28 cellular contexts compared by ENCODE assay signal in the genomic region with DNA sequence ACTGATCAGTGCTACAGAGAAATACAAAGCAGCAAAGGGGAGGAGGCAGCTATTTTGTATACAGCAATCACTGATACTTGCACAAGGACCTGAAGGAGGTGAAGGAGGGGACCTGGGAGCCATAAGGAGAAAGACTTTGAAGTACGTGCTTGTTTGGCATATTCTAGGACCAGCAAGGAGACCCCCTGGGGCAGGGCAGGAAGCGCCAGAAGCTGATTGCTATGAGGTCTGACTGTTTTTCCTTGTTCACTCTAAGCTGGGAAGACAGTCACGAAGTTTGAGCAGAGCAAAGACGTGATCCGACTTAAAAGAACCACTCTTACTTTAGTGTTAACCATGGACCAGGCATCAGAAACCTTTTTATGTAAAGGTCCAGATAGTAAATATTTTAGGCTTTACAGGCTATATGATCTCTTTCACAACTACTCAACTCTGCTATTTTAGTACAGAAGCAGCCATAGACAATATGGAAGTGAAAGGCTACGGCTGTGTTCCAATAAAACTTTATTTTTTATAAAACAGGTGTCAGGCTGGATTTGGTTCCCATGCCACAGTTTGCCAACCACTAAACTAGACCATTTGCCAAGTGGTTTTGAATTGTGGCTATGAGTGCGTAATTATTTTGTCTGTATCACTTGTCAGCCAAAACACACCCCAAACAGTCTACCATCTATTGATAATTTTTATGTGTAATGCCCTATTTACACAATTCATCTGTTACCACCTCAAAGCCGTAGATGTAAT.
DNase-seq lines count a peak whose midpoint lies in the region; ATAC-seq and TF ChIP-seq lines count a peak whose summit lies in the region.
"Had no signal": no experiment of that assay in that cellular context is flagged by ENCODE, and none has a peak within 500 bp of the region (broad histone marks: within the 10 kb centered on the region; RNA-seq: fewer than 3 reads in every experiment).

No MANE protein-coding gene starts in this region.

- DNase-seq in AG10803 (ENCODE audit: low read depth) (peak; percentile 39), MV-4-11 (lab: John Stamatoyannopoulos, UW) (peak; percentile 24), chondrocyte (ENCODE audit: low spot score) (no peak), mesendoderm (peak; percentile 74), GM19240 (ENCODE audit: insufficient read length, low spot score) (no peak), AG08396 (ENCODE audit: low spot score) (no peak), lower lobe of right lung (no peak), DMS153 (lab: John Stamatoyannopoulos, UW) (no peak)
- DNase-seq: activated CD4-positive, alpha-beta memory T cell treated with anti-CD3 and anti-CD28 coated beads, Interleukin-2, amount 10 ng/mL, durations not matched to agents 7 days and 5 days; activated CD4-positive, CD25-positive, alpha-beta regulatory T cell treated with anti-CD3 and anti-CD28 coated beads, Interleukin-2, amount 50 U/mL, for 72 hours; activated effector memory CD4-positive, alpha-beta T cell treated with anti-CD3 and anti-CD28 coated beads, Interleukin-2, amount 50 U/mL, for 16 hours; C1 segment of cervical spinal cord; Caco-2; colonic mucosa; effector memory CD4-positive, alpha-beta T cell; HFFc6; NCI-H1436; NCI-H2107; occipital lobe; Peyer's patch; SIG-M5; spleen; stimulated activated CD4-positive, alpha-beta T cell treated with anti-CD3 and anti-CD28 coated beads, Interleukin-4, amount 100 ng/mL, for 1 hour; stimulated activated naive B cell treated with anti-CD40 and anti-IgM and Interleukin-4, amounts not matched to agents 10 μg/mL and 1 μg/mL and 100 μg/mL, for 72 hours had no signal

- no peak overlapping the region for H3K4me2 ChIP-seq in mesendoderm (ENCODE audit: low read length)
- H3K4me2 ChIP-seq: A549 had no signal

- no peaks in the 10 kb centered on the region for H3K79me2 ChIP-seq in mesendoderm (ENCODE audit: control insufficient read depth, insufficient read depth, low read length)

- no peak overlapping the region for H3K9ac ChIP-seq in mesendoderm (ENCODE audit: low read length)

- no peak for ATAC-seq in lower lobe of right lung
- ATAC-seq: A549; stimulated activated naive B cell treated with anti-CD40 and anti-IgM and Interleukin-4, amounts not matched to agents 10 μg/mL and 1 μg/mL and 100 μg/mL, for 72 hours had no signal

- no peak overlapping the region for H4K5ac ChIP-seq in mesendoderm (ENCODE audit: low read length)

- no peak overlapping the region for H3K4me3 Mint-ChIP-seq in chondrocyte (ENCODE audit: unreplicated experiment)
- H3K4me3 Mint-ChIP-seq: activated CD4-positive, alpha-beta memory T cell treated with anti-CD3 and anti-CD28 coated beads, Interleukin-2, amount 10 ng/mL, durations not matched to agents 7 days and 5 days; HFFc6; stimulated activated naive B cell treated with anti-CD40 and anti-IgM and Interleukin-4, amounts not matched to agents 10 μg/mL and 1 μg/mL and 100 μg/mL, for 72 hours had no signal

- H3K56ac ChIP-seq in mesendoderm (ENCODE audit: low read length), result no peak overlapping the region

- no peaks in the 10 kb centered on the region for H3K27me3 Mint-ChIP-seq in chondrocyte (ENCODE audit: low read depth)
- H3K27me3 Mint-ChIP-seq: activated CD4-positive, alpha-beta memory T cell treated with anti-CD3 and anti-CD28 coated beads, Interleukin-2, amount 10 ng/mL, durations not matched to agents 7 days and 5 days; IgD-negative memory B cell; stimulated activated naive B cell treated with anti-CD40 and anti-IgM and Interleukin-4, amounts not matched to agents 10 μg/mL and 1 μg/mL and 100 μg/mL, for 72 hours had no signal

- H3K4ac ChIP-seq in mesendoderm (ENCODE audit: low read depth, low read length), result no peak overlapping the region

- peaks cover 5% of the 10 kb centered on the region for H3K4me1 ChIP-seq in mesendoderm (ENCODE audit: control insufficient read depth, low read depth, low read length)
- H3K4me1 ChIP-seq in lower lobe of right lung, result no peaks in the 10 kb centered on the region
- H3K4me1 ChIP-seq: Caco-2, colonic mucosa, Peyer's patch, vagina had no signal

- peaks cover 7% of the 10 kb centered on the region for H3K9me3 Mint-ChIP-seq in chondrocyte (ENCODE audit: low read depth)
- H3K9me3 Mint-ChIP-seq: HFFc6; stimulated activated naive B cell treated with anti-CD40 and anti-IgM and Interleukin-4, amounts not matched to agents 10 μg/mL and 1 μg/mL and 100 μg/mL, for 72 hours had no signal

- H3K27ac Mint-ChIP-seq in chondrocyte (ENCODE audit: unreplicated experiment), result peak overlapping the region; percentile 65
- H3K27ac Mint-ChIP-seq: activated CD4-positive, alpha-beta memory T cell treated with anti-CD3 and anti-CD28 coated beads, Interleukin-2, amount 10 ng/mL, durations not matched to agents 7 days and 5 days; HFFc6; IgD-negative memory B cell; stimulated activated naive B cell treated with anti-CD40 and anti-IgM and Interleukin-4, amounts not matched to agents 10 μg/mL and 1 μg/mL and 100 μg/mL, for 72 hours had no signal

- no CpG with 5 or more reads among the region's 8 CpGs for WGBS in mesendoderm (ENCODE audit: extremely low coverage, insufficient coverage, low lambda C conversion rate)

- no peak overlapping the region for H2AK5ac ChIP-seq in mesendoderm (ENCODE audit: low read length)

- H3K4me3 ChIP-seq in AG10803 (ENCODE audit: low read length) (no peak overlapping the region), mesendoderm (ENCODE audit: low read length) (no peak overlapping the region), lower lobe of right lung (no peak overlapping the region)
- H3K4me3 ChIP-seq: A549, colonic mucosa, Peyer's patch, spleen, thoracic aorta, vagina had no signal

- H2BK15ac ChIP-seq in mesendoderm (replicated peaks; ENCODE audit: low read depth), result no peak overlapping the region

- no peak overlapping the region for H3K23ac ChIP-seq in mesendoderm (ENCODE audit: low read length)

- H3K27me3 ChIP-seq in mesendoderm (ENCODE audit: insufficient read depth, low read length, poor library complexity), result no peaks in the 10 kb centered on the region
- no peaks in the 10 kb centered on the region for H3K27me3 ChIP-seq in lower lobe of right lung (ENCODE audit: low read depth)
- H3K27me3 ChIP-seq: colonic mucosa, Peyer's patch, spleen, vagina had no signal

- H2BK120ac ChIP-seq in mesendoderm (ENCODE audit: low read depth, low read length), result no peak overlapping the region

- no peaks in the 10 kb centered on the region for H3K9me3 ChIP-seq in lower lobe of right lung
- H3K9me3 ChIP-seq: A549, Caco-2, colonic mucosa, Peyer's patch, spleen, thoracic aorta, vagina had no signal

- TF ChIP-seq CTCF in AG10803 (conservative IDR thresholded peaks at IDR 0.05; ENCODE audit: low read length) (no peak), chondrocyte (IDR thresholded peaks at IDR 0.05) (no peak), lower lobe of right lung (IDR thresholded peaks at IDR 0.05) (no peak)

- H3K4me1 Mint-ChIP-seq in chondrocyte (ENCODE audit: low read depth), result peaks cover 44% of the 10 kb centered on the region
- H3K4me1 Mint-ChIP-seq: activated CD4-positive, alpha-beta memory T cell treated with anti-CD3 and anti-CD28 coated beads, Interleukin-2, amount 10 ng/mL, durations not matched to agents 7 days and 5 days; IgD-negative memory B cell had no signal

- intact Hi-C loops in lower lobe of right lung (cut with DNase I), result no loop called here

- peaks cover 2% of the 10 kb centered on the region for H3K36me3 Mint-ChIP-seq in chondrocyte (ENCODE audit: low read depth)
- H3K36me3 Mint-ChIP-seq: stimulated activated naive B cell treated with anti-CD40 and anti-IgM and Interleukin-4, amounts not matched to agents 10 μg/mL and 1 μg/mL and 100 μg/mL, for 72 hours had no signal

- H3K36me3 ChIP-seq in mesendoderm (ENCODE audit: control insufficient read depth, insufficient read depth, low read length) (no peaks in the 10 kb centered on the region), lower lobe of right lung (no peaks in the 10 kb centered on the region)
- H3K36me3 ChIP-seq: colonic mucosa, Peyer's patch, spleen, thoracic aorta, vagina had no signal

- H3K27ac ChIP-seq in mesendoderm (ENCODE audit: low read depth, low read length) (no peak overlapping the region), lower lobe of right lung (no peak overlapping the region)
- H3K27ac ChIP-seq: A549, colonic mucosa, Peyer's patch, spleen, vagina had no signal

- H2BK5ac ChIP-seq in mesendoderm (ENCODE audit: low read length), result no peak overlapping the region

- no peaks in the 10 kb centered on the region for H3K79me1 ChIP-seq in mesendoderm (ENCODE audit: low read length)

- peak overlapping the region; percentile 28 for H3K18ac ChIP-seq in mesendoderm (ENCODE audit: low read length)

- no peak overlapping the region for H4K8ac ChIP-seq in mesendoderm (ENCODE audit: low read depth, low read length)

Comparison
In these comparisons a context has a peak if more than half of its experiments do, and no peak if none do; other contexts are left out.
1. DNase-seq: peak in AG10803 (single experiment), MV-4-11 (single experiment) and mesendoderm (single experiment); none in chondrocyte (single experiment), GM19240 (single experiment), AG08396 (single experiment), lower lobe of right lung (single experiment) and DMS153 (single experiment).